25 cellular contexts compared by ENCODE assay signal in genomic region chr18:62870643-62871042, GRCh38.
"Had no signal": no experiment of that assay in that cellular context is flagged by ENCODE, and none has a peak within 500 bp of the region (broad histone marks: within the 10 kb centered on the region; RNA-seq: fewer than 3 reads in every experiment).

No MANE protein-coding gene starts in this region.

- H3K9me3 ChIP-seq: gastroesophageal sphincter, sigmoid colon, stomach, suprapubic skin, tibial nerve had no signal

- H3K36me3 ChIP-seq: gastroesophageal sphincter, sigmoid colon, stomach, suprapubic skin, tibial nerve had no signal

- ATAC-seq: activated CD4-positive, alpha-beta T cell treated with anti-CD3 and anti-CD28 coated beads for 36 hours; gastroesophageal sphincter; stimulated activated memory B cell treated with anti-CD40 and anti-IgM and Interleukin-4, amounts not matched to agents 10 μg/mL and 1 μg/mL and 100 μg/mL, for 72 hours had no signal

- H3K4me1 ChIP-seq: sigmoid colon, suprapubic skin had no signal

- FAIRE-seq: astrocyte had no signal

- H3K27ac ChIP-seq: epithelial cell of prostate, gastroesophageal sphincter, sigmoid colon, stomach, suprapubic skin, tibial nerve had no signal

- H3K27me3 ChIP-seq: gastroesophageal sphincter, sigmoid colon, stomach, suprapubic skin, tibial nerve had no signal

- H3K27me3 Mint-ChIP-seq: activated B cell treated with CpG ODN at 0.5 μM for 24 hours; activated CD4-positive, alpha-beta T cell treated with anti-CD3 and anti-CD28 coated beads for 36 hours; activated naive CD8-positive, alpha-beta T cell treated with anti-CD3 and anti-CD28 coated beads for 36 hours; memory B cell; stimulated activated memory B cell treated with anti-CD40 and anti-IgM and Interleukin-4, amounts not matched to agents 10 μg/mL and 1 μg/mL and 100 μg/mL, for 72 hours had no signal

- H3K4me3 Mint-ChIP-seq: nephron progenitor cell had no signal

- DNase-seq: activated B cell treated with CpG ODN at 0.5 μM for 24 hours; activated CD4-positive, alpha-beta T cell treated with anti-CD3 and anti-CD28 coated beads for 36 hours; activated CD4-positive, alpha-beta T cell treated with anti-CD3 and anti-CD28 coated beads, Interleukin-2, amount 50 U/mL, for 4 hours; activated CD8-positive, alpha-beta memory T cell treated with anti-CD3 and anti-CD28 coated beads, Interleukin-2, amount 50 U/mL, for 48 hours; activated naive CD4-positive, alpha-beta T cell treated with Interleukin-2 at 50 U/mL for 16 hours; activated naive CD8-positive, alpha-beta T cell treated with anti-CD3 and anti-CD28 coated beads for 36 hours; activated T-cell treated with anti-CD3 and anti-CD28 coated beads, Interleukin-2, amount 50 U/mL, for 4 hours; central memory CD4-positive, alpha-beta T cell; dermis blood vessel endothelial cell; head of caudate nucleus; hypothalamus; nephron progenitor cell; nucleus accumbens; sigmoid colon; stimulated activated CD4-positive, alpha-beta T cell treated with anti-CD3 and anti-CD28 coated beads, Interleukin-15, amount 100 ng/mL, for 24 hours; stomach; T1000 had no signal

- H3K9me3 Mint-ChIP-seq: activated B cell treated with CpG ODN at 0.5 μM for 24 hours; activated naive CD8-positive, alpha-beta T cell treated with anti-CD3 and anti-CD28 coated beads for 36 hours; activated T-cell treated with anti-CD3 and anti-CD28 coated beads, Interleukin-2, amount 50 U/mL, for 4 hours; memory B cell; nephron progenitor cell; stimulated activated memory B cell treated with anti-CD40 and anti-IgM and Interleukin-4, amounts not matched to agents 10 μg/mL and 1 μg/mL and 100 μg/mL, for 72 hours had no signal

- H3K27ac Mint-ChIP-seq: nephron progenitor cell had no signal

- H3K4me3 ChIP-seq: gastroesophageal sphincter, sigmoid colon, smooth muscle cell, stomach, suprapubic skin, tibial nerve had no signal
